Comparison of ENCODE assay signal across 9 cellular contexts in genomic region chr11:79437274-79437980, GRCh38. TPM values are rescaled to one million over a fixed set of nuclear protein-coding genes. Genes with fewer than 3 reads are reported as not detected.
A peak's percentile ranks its signal among the peaks of the same experiment; 100 is the strongest.
DNase-seq lines count a peak whose midpoint lies in the region; ATAC-seq, FAIRE-seq and TF ChIP-seq lines count a peak whose summit lies in the region.
"Had no signal": no experiment of that assay in that cellular context is flagged by ENCODE, and none has a peak within 500 bp of the region (broad histone marks: within the 10 kb centered on the region; RNA-seq: fewer than 3 reads in every experiment).

No MANE protein-coding gene starts in this region.

- POLR2A ChIA-PET in CD4-positive, alpha-beta memory T cell (lab: Charles Lee; ENCODE audit: partially characterized antibody): no interaction called here

- no peaks in the 10 kb centered on the region for H3K4me1 ChIP-seq in CD4-positive, alpha-beta memory T cell (ENCODE audit: insufficient read depth, low read length)
- H3K4me1 ChIP-seq in astrocyte (ENCODE audit: insufficient read depth, low read length) (peaks cover 29% of the 10 kb centered on the region), iPS-20b (ENCODE audit: insufficient read depth, low read length) (peaks cover 22% of the 10 kb centered on the region; the same call in 1 of the 2 replicates), spleen (peaks cover 12 to 55% (median 45%) of the 10 kb centered on the region in 6 donors)

- no peaks in the 10 kb centered on the region for H3K36me3 ChIP-seq in CD4-positive, alpha-beta memory T cell (ENCODE audit: insufficient read depth, low read length)
- H3K36me3 ChIP-seq in astrocyte (ENCODE audit: insufficient read depth, low read length) (no peaks in the 10 kb centered on the region), iPS-20b (ENCODE audit: insufficient read depth, low read depth, low read length) (no peaks in the 10 kb centered on the region), spleen (no peaks in the 10 kb centered on the region)

- no peak overlapping the region for H3K4me3 ChIP-seq in CD4-positive, alpha-beta memory T cell (ENCODE audit: low read length in 2 of 2)
- H3K4me3 ChIP-seq in astrocyte (ENCODE audit: insufficient read depth, low read depth, low read length): peak overlapping the region; percentile 76
- H3K4me3 ChIP-seq in iPS-20b (ENCODE audit: low read length): peak overlapping the region; percentile 74
- H3K4me3 ChIP-seq in spleen: peak overlapping the region; percentile 23 to 72 (median 40)

- no peak for FAIRE-seq in astrocyte (lab: Jason Lieb, UNC)
- FAIRE-seq: islet of Langerhans had no signal

- peaks cover 0 to 6% of the 10 kb centered on the region in 2 donors for H3K36me3 Mint-ChIP-seq in CD4-positive, alpha-beta memory T cell
- H3K36me3 Mint-ChIP-seq in IgD-negative memory B cell: no peaks in the 10 kb centered on the region
- no peaks in the 10 kb centered on the region for H3K36me3 Mint-ChIP-seq in astrocyte (ENCODE audit: low read depth, unreplicated experiment)

- H3K27me3 ChIP-seq in CD4-positive, alpha-beta memory T cell (ENCODE audit: insufficient read depth, low read length): peaks cover 4% of the 10 kb centered on the region
- H3K27me3 ChIP-seq in astrocyte (ENCODE audit: insufficient read depth, low read length) (no peaks in the 10 kb centered on the region), iPS-20b (ENCODE audit: insufficient read depth, low read length) (peaks cover 96% of the 10 kb centered on the region), spleen (replicated peaks in 1 of 7) (peaks cover 10 to 99% (median 69%) of the 10 kb centered on the region in 7 donors)

- no peak for DNase-seq in CD4-positive, alpha-beta memory T cell
- DNase-seq in astrocyte (ENCODE audit: low read depth) (peak; percentile 42), spleen (peak; percentile 76), cortex of kidney (lab: John Stamatoyannopoulos, UW) (no peak)

- H3K9ac ChIP-seq in astrocyte (ENCODE audit: low read length) (peak overlapping the region; percentile 86), iPS-20b (ENCODE audit: low read depth, low read length) (peak overlapping the region; percentile 65; the same call in 1 of the 2 replicates)

- no peaks in the 10 kb centered on the region for H3K9me3 ChIP-seq in CD4-positive, alpha-beta memory T cell (ENCODE audit: control insufficient read depth in 1 of 2, low read length in 2 of 2)
- H3K9me3 ChIP-seq in astrocyte (ENCODE audit: insufficient read depth, low read depth, low read length): no peaks in the 10 kb centered on the region
- no peaks in the 10 kb centered on the region for H3K9me3 ChIP-seq in iPS-20b (ENCODE audit: insufficient read depth, low read depth, low read length)
- H3K9me3 ChIP-seq in spleen: no peaks in the 10 kb centered on the region

- peak overlapping the region; percentile 78 for H2AFZ ChIP-seq in astrocyte (ENCODE audit: low read depth, low read length)

- H3K9me3 Mint-ChIP-seq in CD4-positive, alpha-beta memory T cell: peaks cover 0 to 19% (median 4%) of the 10 kb centered on the region in 8 donors
- H3K9me3 Mint-ChIP-seq in IgD-negative memory B cell: peaks cover 0 to under 1% (median 0%) of the 10 kb centered on the region in 3 donors
- H3K9me3 Mint-ChIP-seq in astrocyte (ENCODE audit: unreplicated experiment): no peaks in the 10 kb centered on the region

- H3K27ac Mint-ChIP-seq in CD4-positive, alpha-beta memory T cell: no peak overlapping the region
- peak overlapping the region in 2 of 3 donors; percentile 18 to 77 for H3K27ac Mint-ChIP-seq in IgD-negative memory B cell
- no peak overlapping the region for H3K27ac Mint-ChIP-seq in astrocyte (ENCODE audit: unreplicated experiment)

- intact Hi-C loops in CD4-positive, alpha-beta memory T cell (cut with micrococcal nuclease): no loop called here
- intact Hi-C loops in spleen (cut with DNase I; ENCODE audit: low total_unique reads): no loop called here

- peaks cover 8 to 28% (median 9%) of the 10 kb centered on the region in 4 donors for H3K4me1 Mint-ChIP-seq in CD4-positive, alpha-beta memory T cell
- H3K4me1 Mint-ChIP-seq in IgD-negative memory B cell (peaks cover 18 to 28% (median 25%) of the 10 kb centered on the region in 3 donors), astrocyte (ENCODE audit: low read depth, unreplicated experiment) (peaks cover 8% of the 10 kb centered on the region)

- peaks cover 67% of the 10 kb centered on the region for H3K79me2 ChIP-seq in astrocyte (ENCODE audit: insufficient read depth, low read length)

- CTCF ChIA-PET in CD4-positive, alpha-beta memory T cell (lab: Charles Lee; ENCODE audit: partially characterized antibody): no interaction called here

- peak overlapping the region in 5 of 8 donors; percentile 33 to 63 (median 51) for H3K4me3 Mint-ChIP-seq in CD4-positive, alpha-beta memory T cell
- H3K4me3 Mint-ChIP-seq in IgD-negative memory B cell (peak overlapping the region; percentile 78 to 95 (median 92)), astrocyte (ENCODE audit: unreplicated experiment) (peak overlapping the region; percentile 90)

- no peak overlapping the region for H3K27ac ChIP-seq in CD4-positive, alpha-beta memory T cell (ENCODE audit: low read depth, low read length)
- H3K27ac ChIP-seq in astrocyte (ENCODE audit: low read depth, low read length): peak overlapping the region; percentile 87
- H3K27ac ChIP-seq in iPS-20b (ENCODE audit: low read length): no peak overlapping the region
- no peak overlapping the region for H3K27ac ChIP-seq in spleen

- H4K20me1 ChIP-seq in astrocyte (ENCODE audit: insufficient read depth, low read length): peaks cover 17% of the 10 kb centered on the region

- H3K4me2 ChIP-seq in astrocyte (ENCODE audit: low read length): peak overlapping the region; percentile 99

- 0 to 4% (median 3%) methylated on average over 43 to 74 of the region's 74 CpGs for WGBS in spleen, 5 donors

- no peak for TF ChIP-seq POLR2A in spleen (IDR thresholded peaks at IDR 0.05)

- peaks cover 36 to 39% of the 10 kb centered on the region in 2 donors for H3K27me3 Mint-ChIP-seq in CD4-positive, alpha-beta memory T cell
- H3K27me3 Mint-ChIP-seq in IgD-negative memory B cell: peaks cover 35% of the 10 kb centered on the region
- peaks cover 50% of the 10 kb centered on the region for H3K27me3 Mint-ChIP-seq in astrocyte (ENCODE audit: low read depth, unreplicated experiment)

- ATAC-seq in HG03097 (IDR thresholded peaks at IDR 0.05; ENCODE audit: low FRiP score, unreplicated experiment) (no peak), HG02970 (IDR thresholded peaks at IDR 0.05; ENCODE audit: low FRiP score, unreplicated experiment) (no peak)

- TF ChIP-seq CTCF in astrocyte (IDR thresholded peaks at IDR 0.05; ENCODE audit: insufficient read depth, low read depth, low read length): no peak
- no peak for TF ChIP-seq CTCF in spleen (IDR thresholded peaks at IDR 0.05 in 8 of 11, conservative IDR thresholded peaks at IDR 0.05 in 3 of 11)

RNA-seq across cellular contexts. Expression of gene TENM4, which starts 3.4 kb away (rescaled TPM):
- total RNA-seq in CD4-positive, alpha-beta memory T cell: under 1 TPM in 1 of 2 experiments, not detected in 1; 0.28 TPM
- polyA plus RNA-seq in CD4-positive, alpha-beta memory T cell: under 1 TPM in 1 of 2 donors, not detected in 1; 0.25 TPM
- polyA plus RNA-seq in IgD-negative memory B cell: not detected
- 7.5 and 13.3 TPM in 2 replicates for total RNA-seq in astrocyte
- total RNA-seq in spleen: 1 to 10 TPM in 6 of 7 donors, under 1 TPM in 1; 0.66 to 4.5 (median 1.4) TPM
- polyA plus RNA-seq in spleen: under 1 TPM; 0.09 to 0.20 (median 0.19) TPM

Comparison
In these comparisons a context has a peak if more than half of its experiments do, and no peak if none do; other contexts are left out.
1. DNase-seq: peak in astrocyte (single experiment) and spleen (single experiment); none in CD4-positive, alpha-beta memory T cell (0 of 5) and cortex of kidney (single experiment).
2. H3K4me3 ChIP-seq: peak in astrocyte (single experiment), iPS-20b (single experiment) and spleen (8 of 8); none in CD4-positive, alpha-beta memory T cell (0 of 2).
3. H3K27ac Mint-ChIP-seq: peak in IgD-negative memory B cell (2 of 3); none in CD4-positive, alpha-beta memory T cell (0 of 7) and astrocyte (single experiment).
4. Peak in every context shown above with its lines, with median percentiles within 50 percentile points of each other: H3K4me3 Mint-ChIP-seq.